Comparison of ENCODE assay signal across 21 cellular contexts in genomic region chr12:125399489-125399888, GRCh38.
DNase-seq lines count a peak whose midpoint lies in the region; ATAC-seq and TF ChIP-seq lines count a peak whose summit lies in the region.
"Had no signal": no experiment of that assay in that cellular context is flagged by ENCODE, and none has a peak within 500 bp of the region (broad histone marks: within the 10 kb centered on the region; RNA-seq: fewer than 3 reads in every experiment).

No MANE protein-coding gene starts in this region.

- H3K9me3 Mint-ChIP-seq in natural killer cell treated with Interleukin-12 subunit alpha and Interleukin-12 subunit beta and Interleukin-15 and Interleukin-18, amount 100 ng/mL, for 72 hours: peaks cover 5% of the 10 kb centered on the region
- H3K9me3 Mint-ChIP-seq in natural killer cell: no peaks in the 10 kb centered on the region
- H3K9me3 Mint-ChIP-seq in T-helper 1 cell treated with Interleukin-12 subunit alpha and Interleukin-12 subunit beta and Interleukin-4 antibody, amounts not matched to agents 30 μg/mL and 1 μg/mL, for 36 hours: peaks cover 18% of the 10 kb centered on the region
- H3K9me3 Mint-ChIP-seq in activated CD8-positive, alpha-beta T cell treated with anti-CD3 and anti-CD28 coated beads for 36 hours: no peaks in the 10 kb centered on the region

- peaks cover 5% of the 10 kb centered on the region in 2 donors for H3K27me3 Mint-ChIP-seq in natural killer cell treated with Interleukin-12 subunit alpha and Interleukin-12 subunit beta and Interleukin-15 and Interleukin-18, amount 100 ng/mL, for 72 hours
- no peaks in the 10 kb centered on the region for H3K27me3 Mint-ChIP-seq in natural killer cell (ENCODE audit: low read depth in 2 of 2)
- peaks cover 11% of the 10 kb centered on the region for H3K27me3 Mint-ChIP-seq in T-helper 1 cell treated with Interleukin-12 subunit alpha and Interleukin-12 subunit beta and Interleukin-4 antibody, amounts not matched to agents 30 μg/mL and 1 μg/mL, for 36 hours (ENCODE audit: low read depth)
- peaks cover 6% of the 10 kb centered on the region for H3K27me3 Mint-ChIP-seq in activated CD8-positive, alpha-beta T cell treated with anti-CD3 and anti-CD28 coated beads for 36 hours

- no peak overlapping the region for H3K4me3 Mint-ChIP-seq in natural killer cell treated with Interleukin-12 subunit alpha and Interleukin-12 subunit beta and Interleukin-15 and Interleukin-18, amount 100 ng/mL, for 72 hours
- no peak overlapping the region for H3K4me3 Mint-ChIP-seq in natural killer cell
- no peak overlapping the region for H3K4me3 Mint-ChIP-seq in T-helper 1 cell treated with Interleukin-12 subunit alpha and Interleukin-12 subunit beta and Interleukin-4 antibody, amounts not matched to agents 30 μg/mL and 1 μg/mL, for 36 hours
- no peak overlapping the region for H3K4me3 Mint-ChIP-seq in activated CD8-positive, alpha-beta T cell treated with anti-CD3 and anti-CD28 coated beads for 36 hours

- intact Hi-C loops in natural killer cell (cut with micrococcal nuclease): no loop called here
- intact Hi-C loops in activated CD8-positive, alpha-beta T cell treated with anti-CD3 and anti-CD28 coated beads for 36 hours (cut with micrococcal nuclease): no loop called here

- CTCF ChIA-PET in activated CD8-positive, alpha-beta T cell treated with anti-CD3 and anti-CD28 coated beads for 36 hours (lab: Charles Lee): interaction anchor here (0.9 to 1.6 kb wide), 3 partner anchors 9 to 216 kb away, joined by 3 to 5 read pairs (median 4); no protein-coding TSS in a partner anchor

- no peaks in the 10 kb centered on the region for H3K36me3 Mint-ChIP-seq in natural killer cell treated with Interleukin-12 subunit alpha and Interleukin-12 subunit beta and Interleukin-15 and Interleukin-18, amount 100 ng/mL, for 72 hours
- no peaks in the 10 kb centered on the region for H3K36me3 Mint-ChIP-seq in natural killer cell
- H3K36me3 Mint-ChIP-seq in T-helper 1 cell treated with Interleukin-12 subunit alpha and Interleukin-12 subunit beta and Interleukin-4 antibody, amounts not matched to agents 30 μg/mL and 1 μg/mL, for 36 hours (ENCODE audit: low read depth): no peaks in the 10 kb centered on the region
- no peaks in the 10 kb centered on the region for H3K36me3 Mint-ChIP-seq in activated CD8-positive, alpha-beta T cell treated with anti-CD3 and anti-CD28 coated beads for 36 hours (ENCODE audit: low read depth)

- POLR2A ChIA-PET in activated CD8-positive, alpha-beta T cell treated with anti-CD3 and anti-CD28 coated beads for 36 hours (lab: Charles Lee): no interaction called here

- no peak for DNase-seq in natural killer cell treated with Interleukin-12 subunit alpha and Interleukin-12 subunit beta and Interleukin-15 and Interleukin-18, amount 100 ng/mL, for 72 hours (ENCODE audit: low spot score)
- no peak for DNase-seq in natural killer cell
- DNase-seq in cerebellum (ENCODE audit: low spot score): no peak
- no peak for DNase-seq in activated CD8-positive, alpha-beta T cell treated with anti-CD3 and anti-CD28 coated beads for 36 hours
- no peak for DNase-seq in NCI-H345 treated with DMSO at 0.1 percent for 48 hours (lab: John Stamatoyannopoulos, UW; ENCODE audit: unreplicated experiment)
- DNase-seq: BE2C; EL; GF-D8; H7; IMR-90; NCI-H1105; NCI-H146; NCI-H2029; NCI-H226; NCI-H524; NCI-H774; NK-92 treated with Interleukin-12 subunit alpha and Interleukin-12 subunit beta, amount 100 ng/mL, for 24 hours; Peyer's patch had no signal

- no peak overlapping the region for H3K27ac Mint-ChIP-seq in natural killer cell treated with Interleukin-12 subunit alpha and Interleukin-12 subunit beta and Interleukin-15 and Interleukin-18, amount 100 ng/mL, for 72 hours
- no peak overlapping the region for H3K27ac Mint-ChIP-seq in natural killer cell
- peak overlapping the region; percentile 6 for H3K27ac Mint-ChIP-seq in T-helper 1 cell treated with Interleukin-12 subunit alpha and Interleukin-12 subunit beta and Interleukin-4 antibody, amounts not matched to agents 30 μg/mL and 1 μg/mL, for 36 hours
- no peak overlapping the region for H3K27ac Mint-ChIP-seq in activated CD8-positive, alpha-beta T cell treated with anti-CD3 and anti-CD28 coated beads for 36 hours

- ATAC-seq in natural killer cell treated with Interleukin-12 subunit alpha and Interleukin-12 subunit beta and Interleukin-15 and Interleukin-18, amount 100 ng/mL, for 72 hours: peak; percentile 21 to 45
- ATAC-seq in natural killer cell (no peak), GM19351 (IDR thresholded peaks at IDR 0.05; ENCODE audit: unreplicated experiment) (peak; percentile 48)
- ATAC-seq in activated CD8-positive, alpha-beta T cell treated with anti-CD3 and anti-CD28 coated beads for 36 hours: no peak
- ATAC-seq: SK-N-SH treated with all-trans-retinoic acid at 6 μM for 48 hours had no signal

- TF ChIP-seq CTCF in natural killer cell (IDR thresholded peaks at IDR 0.05): no peak
- TF ChIP-seq CTCF in activated CD8-positive, alpha-beta T cell treated with anti-CD3 and anti-CD28 coated beads for 36 hours (IDR thresholded peaks at IDR 0.05): no peak

- H3K4me1 Mint-ChIP-seq in natural killer cell treated with Interleukin-12 subunit alpha and Interleukin-12 subunit beta and Interleukin-15 and Interleukin-18, amount 100 ng/mL, for 72 hours (ENCODE audit: low read depth in 2 of 2): no peaks in the 10 kb centered on the region
- no peaks in the 10 kb centered on the region for H3K4me1 Mint-ChIP-seq in natural killer cell
- H3K4me1 Mint-ChIP-seq in T-helper 1 cell treated with Interleukin-12 subunit alpha and Interleukin-12 subunit beta and Interleukin-4 antibody, amounts not matched to agents 30 μg/mL and 1 μg/mL, for 36 hours (ENCODE audit: low read depth): peaks cover 8% of the 10 kb centered on the region
- H3K4me1 Mint-ChIP-seq in activated CD8-positive, alpha-beta T cell treated with anti-CD3 and anti-CD28 coated beads for 36 hours (ENCODE audit: low read depth): no peaks in the 10 kb centered on the region

Comparison
In these comparisons a context has a peak if more than half of its experiments do, and no peak if none do; other contexts are left out.
1. ATAC-seq: peak in natural killer cell treated with Interleukin-12 subunit alpha and Interleukin-12 subunit beta and Interleukin-15 and Interleukin-18, amount 100 ng/mL, for 72 hours (2 of 2) and GM19351 (single experiment); none in natural killer cell (0 of 3) and activated CD8-positive, alpha-beta T cell treated with anti-CD3 and anti-CD28 coated beads for 36 hours (single experiment).